8 cellular contexts compared by ENCODE assay signal in the genomic region with DNA sequence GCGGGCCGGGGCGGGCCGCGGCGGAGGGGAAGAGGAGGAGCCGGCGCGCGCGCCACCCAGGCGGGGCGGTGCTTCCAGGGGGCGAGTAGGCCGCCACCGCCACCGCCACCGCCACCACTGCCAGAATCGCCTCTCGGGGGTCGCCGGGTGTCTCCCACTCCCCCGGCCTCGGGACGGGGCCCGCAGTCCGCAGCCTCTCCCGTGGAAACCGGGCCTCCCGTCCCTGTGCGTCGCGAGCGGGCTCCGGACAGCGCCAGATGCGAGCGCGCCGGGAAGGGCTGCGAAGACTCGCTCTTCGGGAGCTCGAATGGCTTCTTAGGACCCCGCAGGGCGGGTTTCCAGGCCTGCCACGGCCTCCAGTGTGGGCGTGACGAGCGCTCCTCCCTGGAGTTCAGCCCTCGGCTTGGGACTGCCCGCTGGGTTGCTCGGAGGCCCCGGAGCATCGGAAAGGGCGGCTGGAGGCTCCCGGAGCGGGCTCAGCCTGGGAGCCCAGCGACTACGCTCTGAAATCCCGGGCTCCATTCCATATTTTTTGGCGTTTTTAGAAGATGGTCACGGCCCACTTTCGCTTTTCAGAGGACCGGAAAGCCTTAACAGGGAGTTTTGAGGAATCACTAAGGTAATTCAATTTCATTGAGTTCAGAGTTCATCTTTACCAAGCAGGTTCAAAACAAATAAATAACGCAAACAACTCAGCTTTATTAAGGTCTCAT. TPM values are rescaled to one million over a fixed set of nuclear protein-coding genes. Genes with fewer than 3 reads are reported as not detected.
DNase-seq lines count a peak whose midpoint lies in the region; ATAC-seq and TF ChIP-seq lines count a peak whose summit lies in the region.

No MANE protein-coding gene starts in this region.

- intact Hi-C loops in left lung (cut with DNase I) = loop anchor here in 1 of 2 donors (10.0 kb wide), 1 partner anchor 57 kb away; a partner anchor contains a TSS

- H3K36me3 ChIP-seq in left lung = peaks cover 0 to 4% of the 10 kb centered on the region in 2 donors

- no peaks in the 10 kb centered on the region for H3K9me3 ChIP-seq in left lung

- no peak for TF ChIP-seq CTCF in C4-2B (conservative IDR thresholded peaks at IDR 0.05)
- TF ChIP-seq CTCF in left lung (IDR thresholded peaks at IDR 0.05) = no peak

- ATAC-seq in GM19351 (IDR thresholded peaks at IDR 0.05; ENCODE audit: unreplicated experiment) (peak; percentile 83), HG03520 (IDR thresholded peaks at IDR 0.05; ENCODE audit: unreplicated experiment) (peak; percentile 81), left lung (peak; percentile 97)

- H3K4me1 ChIP-seq in left lung = peaks cover 0 to 31% of the 10 kb centered on the region in 2 donors

- peak overlapping the region; percentile 78 for H3K27ac ChIP-seq in C4-2B
- peak overlapping the region; percentile 92 to 99 for H3K27ac ChIP-seq in left lung

- H3K4me3 ChIP-seq in left lung = peak overlapping the region; percentile 69 to 85

- H3K27me3 ChIP-seq in left lung = no peaks in the 10 kb centered on the region

- DNase-seq in NCI-H526 treated with DMSO at 0.1 percent for 48 hours (lab: John Stamatoyannopoulos, UW) (peak; percentile 97), dermis blood vessel endothelial cell (peak; percentile 98), left lung (peak; percentile 97 to 98)
- DNase-seq in activated CD4-positive, alpha-beta T cell treated with anti-CD3 and anti-CD28 coated beads, Interleukin-2, amount 50 U/mL, for 24 hours (ENCODE audit: low read depth in 1 of 2, low spot score in 1 of 2) = peak; percentile 58 to 68
- DNase-seq in stimulated activated CD4-positive, alpha-beta T cell treated with anti-CD3 and anti-CD28 coated beads, Interleukin-2, amount 100 ng/mL, for 48 hours = peak; percentile 70 to 76

RNA-seq across cellular contexts. Expression of a gene that starts 0.4 kb away (rescaled TPM):
- 26.5 and 34.9 TPM in 2 replicates for total RNA-seq in dermis blood vessel endothelial cell
- 10 to 100 TPM; 62.5 to 70.2 TPM for total RNA-seq in left lung

RNA-seq across cellular contexts. Expression of a gene that starts 47.8 kb away (rescaled TPM):
- 0.88 and 1.4 TPM in 2 replicates for total RNA-seq in dermis blood vessel endothelial cell
- 1 to 10 TPM; 6.3 to 8.7 TPM for total RNA-seq in left lung

RNA-seq across cellular contexts. Expression of a gene that starts 54.9 kb away (rescaled TPM):
- 55.3 and 59.1 TPM in 2 replicates for total RNA-seq in dermis blood vessel endothelial cell
- total RNA-seq in left lung = 10 to 100 TPM; 57.0 to 71.4 TPM

Comparison
In these comparisons a context has a peak if more than half of its experiments do, and no peak if none do; other contexts are left out.
1. Peak in every context shown above with its lines: DNase-seq, ATAC-seq, H3K4me3 ChIP-seq and H3K27ac ChIP-seq.